Comparison of ENCODE assay signal across 2 cellular contexts in genomic region chr12:75635606-75636444, GRCh38.
A peak's percentile ranks its signal among the peaks of the same experiment; 100 is the strongest.
TF ChIP-seq lines count a peak whose summit lies in the region.

No MANE protein-coding gene starts in this region.

TF ChIP-seq in HepG2, 621 proteins besides CTCF, POLR2A, EP300 and RAD21 (continued from another document and continues in another):
- TF ChIP-seq DZIP1 (CRISPR knock-in tag; IDR thresholded peaks at IDR 0.05): no peak
- no peak for TF ChIP-seq EED (CRISPR knock-in tag; IDR thresholded peaks at IDR 0.05)
- no peak for TF ChIP-seq ZNF414 (CRISPR knock-in tag; IDR thresholded peaks at IDR 0.05)
- no peak for TF ChIP-seq MED13 (CRISPR knock-in tag; IDR thresholded peaks at IDR 0.05)
- TF ChIP-seq AKNA (CRISPR knock-in tag; IDR thresholded peaks at IDR 0.05; ENCODE audit: borderline replicate concordance): no peak
- no peak for TF ChIP-seq CCAR2 (optimal IDR thresholded peaks at IDR 0.05; ENCODE audit: low read depth, low read length)
- no peak for TF ChIP-seq NAIF1 (CRISPR knock-in tag; IDR thresholded peaks at IDR 0.05; ENCODE audit: borderline replicate concordance)
- peak; percentile 81; the same call in 1 of the 2 replicates for TF ChIP-seq ZBTB43 (CRISPR knock-in tag; conservative IDR thresholded peaks at IDR 0.05)
- TF ChIP-seq CHCHD3 (CRISPR knock-in tag; IDR thresholded peaks at IDR 0.05): no peak
- no peak for TF ChIP-seq PAWR (CRISPR knock-in tag; IDR thresholded peaks at IDR 0.05; ENCODE audit: borderline replicate concordance)
- TF ChIP-seq KLF16 (CRISPR knock-in tag; IDR thresholded peaks at IDR 0.05): peak in 1 of 2 experiments; percentile 66; a peak in 1 of 4 replicates
- 0 out of 2 replicates have a peak, but pooled peaks have one; percentile 16 for TF ChIP-seq ZBTB3 (CRISPR knock-in tag; IDR thresholded peaks at IDR 0.05; ENCODE audit: borderline replicate concordance, low read depth)
- no peak for TF ChIP-seq SETDB1 (CRISPR knock-in tag; IDR thresholded peaks at IDR 0.05; ENCODE audit: borderline replicate concordance)
- no peak for TF ChIP-seq ZSCAN21 (CRISPR knock-in tag; IDR thresholded peaks at IDR 0.05; ENCODE audit: borderline replicate concordance)
- no peak for TF ChIP-seq RNF2 (conservative IDR thresholded peaks at IDR 0.05; ENCODE audit: low read depth)
- TF ChIP-seq KDM4B (CRISPR knock-in tag; IDR thresholded peaks at IDR 0.05): 0 out of 2 replicates have a peak, but pooled peaks have one; percentile 38

TF ChIP-seq in K562, 482 proteins besides CTCF, POLR2A, EP300 and RAD21 (continued from another document):
- TF ChIP-seq ETV6 (IDR thresholded peaks at IDR 0.05; ENCODE audit: borderline replicate concordance in 1 of 2, low read depth in 2 of 2, low read length in 1 of 2) (no peak), ETV6 (CRISPR knock-in tag; IDR thresholded peaks at IDR 0.05; ENCODE audit: borderline replicate concordance) (no peak), HEY1 (CRISPR knock-in tag; IDR thresholded peaks at IDR 0.05; ENCODE audit: borderline replicate concordance) (no peak), ZNF695 (CRISPR knock-in tag; IDR thresholded peaks at IDR 0.05) (no peak), RB1 (IDR thresholded peaks at IDR 0.05; ENCODE audit: low read depth) (no peak), AFF4 (CRISPR knock-in tag; IDR thresholded peaks at IDR 0.05) (no peak), HDAC8 (tag; IDR thresholded peaks at IDR 0.05) (no peak), JUND (IDR thresholded peaks at IDR 0.05; ENCODE audit: borderline replicate concordance, low read depth, low read length) (peak; percentile 40; the same call in 1 of the 2 replicates), JUND (tag; IDR thresholded peaks at IDR 0.05; ENCODE audit: borderline replicate concordance, low read depth, low read length) (no peak), SAFB (IDR thresholded peaks at IDR 0.05; ENCODE audit: borderline replicate concordance, low read depth, low read length) (no peak), TEAD4 (IDR thresholded peaks at IDR 0.05; ENCODE audit: low read length) (peak; percentile 18; the same call in 1 of the 2 replicates), TEAD4 (CRISPR knock-in tag; IDR thresholded peaks at IDR 0.05; ENCODE audit: borderline replicate concordance) (no peak), BRCA1 (IDR thresholded peaks at IDR 0.05) (no peak), BRCA1 (CRISPR knock-in tag; IDR thresholded peaks at IDR 0.05) (no peak), USF1 (CRISPR knock-in tag; IDR thresholded peaks at IDR 0.05) (no peak), MCM3 (IDR thresholded peaks at IDR 0.05) (no peak), NFE2 (IDR thresholded peaks at IDR 0.05; ENCODE audit: low read depth) (no peak; the same call in 1 of the 2 replicates), MEIS2 (IDR thresholded peaks at IDR 0.05; ENCODE audit: partially characterized antibody) (peak; percentile 63), CREM (IDR thresholded peaks at IDR 0.05; ENCODE audit: low read depth) (peak; percentile 44; the same call in 1 of the 2 replicates), ZNF133 (CRISPR knock-in tag; IDR thresholded peaks at IDR 0.05) (no peak), KAT2B (IDR thresholded peaks at IDR 0.05; ENCODE audit: low read depth, low read length) (no peak), RUNX1 (IDR thresholded peaks at IDR 0.05; ENCODE audit: low read depth) (no peak)
